1 cellular context compared by ENCODE assay signal in the genomic region with DNA sequence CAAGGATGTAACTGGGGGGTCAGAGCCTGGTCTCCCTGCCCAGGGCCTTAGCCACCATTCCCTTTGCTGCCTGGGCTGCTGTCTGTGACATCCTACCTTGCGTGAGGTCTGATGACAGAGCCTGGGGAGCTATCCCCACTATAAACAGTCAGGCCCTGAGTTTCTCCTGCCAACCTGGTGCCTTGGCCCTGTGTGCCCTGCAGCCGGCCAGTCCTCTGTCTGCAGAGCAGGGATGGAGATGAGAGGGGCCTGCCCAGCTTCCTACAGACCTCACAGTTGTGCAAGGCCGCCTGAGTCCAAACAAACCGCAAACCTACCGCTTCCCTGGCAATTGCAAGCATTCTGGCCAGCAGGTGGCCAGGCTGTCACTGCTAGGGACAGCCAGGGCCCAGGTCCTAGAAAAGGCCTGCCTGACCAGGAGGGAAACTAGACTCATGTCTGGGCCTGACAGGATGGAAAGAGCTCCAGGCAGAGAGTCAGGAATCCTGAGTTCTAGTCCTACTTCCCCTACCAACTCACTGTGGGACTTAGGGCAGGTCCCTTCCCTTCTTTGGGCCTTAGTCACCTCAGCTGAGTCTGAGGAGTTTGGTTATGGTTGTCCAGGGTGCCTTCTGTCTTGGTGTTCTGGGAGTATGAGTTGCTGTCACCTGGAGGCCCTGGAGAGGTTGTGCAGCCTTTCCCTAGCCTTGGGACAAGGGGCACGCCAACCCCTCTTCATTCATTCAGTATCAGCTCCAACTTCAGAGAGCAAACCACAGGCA.
TF ChIP-seq lines count a peak whose summit lies in the region.

No MANE protein-coding gene starts in this region.

TF ChIP-seq in K562, 482 proteins besides CTCF, POLR2A, EP300 and RAD21 (continued from another document and continues in another):
- TF ChIP-seq, protein P1, sequence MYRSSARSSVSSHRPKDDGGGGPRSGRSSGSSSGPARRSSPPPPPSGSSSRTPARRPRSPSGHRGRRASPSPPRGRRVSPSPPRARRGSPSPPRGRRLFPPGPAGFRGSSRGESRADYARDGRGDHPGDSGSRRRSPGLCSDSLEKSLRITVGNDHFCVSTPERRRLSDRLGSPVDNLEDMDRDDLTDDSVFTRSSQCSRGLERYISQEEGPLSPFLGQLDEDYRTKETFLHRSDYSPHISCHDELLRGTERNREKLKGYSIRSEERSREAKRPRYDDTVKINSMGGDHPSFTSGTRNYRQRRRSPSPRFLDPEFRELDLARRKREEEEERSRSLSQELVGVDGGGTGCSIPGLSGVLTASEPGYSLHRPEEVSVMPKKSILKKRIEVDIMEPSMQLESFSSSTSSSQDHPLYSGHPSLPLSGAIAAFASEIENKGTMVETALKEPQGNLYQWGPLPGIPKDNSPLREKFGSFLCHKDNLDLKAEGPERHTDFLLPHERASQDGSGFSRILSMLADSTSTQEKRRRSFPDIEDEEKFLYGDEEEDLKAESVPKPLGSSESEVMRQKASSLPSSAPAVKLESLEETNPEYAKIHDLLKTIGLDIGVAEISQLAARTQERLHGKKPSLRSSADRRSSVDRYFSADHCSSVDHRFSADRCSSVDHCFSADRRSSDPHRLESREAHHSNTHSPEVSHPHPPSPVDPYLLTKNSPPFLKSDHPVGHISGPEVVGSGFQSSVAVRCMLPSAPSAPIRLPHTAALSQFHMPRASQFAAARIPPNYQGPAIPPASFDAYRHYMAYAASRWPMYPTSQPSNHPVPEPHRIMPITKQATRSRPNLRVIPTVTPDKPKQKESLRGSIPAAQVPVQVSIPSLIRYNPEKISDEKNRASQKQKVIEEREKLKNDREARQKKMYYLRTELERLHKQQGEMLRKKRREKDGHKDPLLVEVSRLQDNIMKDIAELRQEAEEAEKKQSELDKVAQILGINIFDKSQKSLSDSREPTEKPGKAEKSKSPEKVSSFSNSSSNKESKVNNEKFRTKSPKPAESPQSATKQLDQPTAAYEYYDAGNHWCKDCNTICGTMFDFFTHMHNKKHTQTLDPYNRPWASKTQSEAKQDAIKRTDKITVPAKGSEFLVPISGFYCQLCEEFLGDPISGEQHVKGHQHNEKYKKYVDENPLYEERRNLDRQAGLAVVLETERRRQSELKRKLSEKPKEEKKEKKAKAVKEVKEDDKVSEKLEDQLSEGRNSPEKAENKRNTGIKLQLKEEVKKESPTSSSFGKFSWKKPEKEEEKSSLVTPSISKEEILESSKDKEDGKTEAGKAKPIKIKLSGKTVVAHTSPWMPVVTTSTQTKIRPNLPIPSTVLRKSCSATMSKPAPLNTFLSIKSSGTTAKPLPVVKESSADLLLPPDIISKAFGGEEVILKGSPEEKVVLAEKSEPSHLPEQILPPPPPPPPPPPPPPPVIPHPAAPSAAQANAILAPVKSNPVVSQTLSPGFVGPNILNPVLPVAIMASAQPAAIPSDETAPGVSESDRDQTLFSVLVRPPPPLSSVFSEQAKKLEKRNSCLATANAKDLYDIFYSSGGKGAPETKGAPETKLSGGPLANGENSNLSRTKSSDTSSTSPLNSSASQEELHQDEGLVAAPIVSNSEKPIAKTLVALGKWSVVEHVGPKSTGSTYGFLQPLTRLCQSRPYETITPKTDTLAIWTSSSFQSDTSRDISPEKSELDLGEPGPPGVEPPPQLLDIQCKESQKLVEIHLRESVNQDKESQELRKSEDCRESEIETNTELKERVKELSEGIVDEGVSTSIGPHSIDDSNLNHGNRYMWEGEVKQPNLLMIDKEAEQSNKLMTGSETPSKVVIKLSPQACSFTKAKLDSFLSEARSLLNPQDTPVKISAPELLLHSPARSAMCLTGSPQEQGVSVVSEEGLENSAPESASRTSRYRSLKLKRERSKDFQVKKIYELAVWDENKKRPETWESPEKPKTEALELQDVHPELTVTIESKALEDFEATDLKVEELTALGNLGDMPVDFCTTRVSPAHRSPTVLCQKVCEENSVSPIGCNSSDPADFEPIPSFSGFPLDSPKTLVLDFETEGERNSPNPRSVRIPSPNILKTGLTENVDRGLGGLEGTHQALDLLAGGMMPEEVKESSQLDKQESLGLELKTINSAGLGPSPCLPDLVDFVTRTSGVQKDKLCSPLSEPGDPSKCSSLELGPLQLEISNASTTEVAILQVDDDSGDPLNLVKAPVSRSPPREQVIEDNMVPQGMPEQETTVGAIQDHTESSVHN (IDR thresholded peaks at IDR 0.05; ENCODE audit: borderline replicate concordance in 1 of 2, low read depth in 1 of 2) = no peak
- TF ChIP-seq ZNF586 (CRISPR knock-in tag; conservative IDR thresholded peaks at IDR 0.05) (no peak), YBX1 (IDR thresholded peaks at IDR 0.05) (no peak), TAF9B (IDR thresholded peaks at IDR 0.05; ENCODE audit: partially characterized antibody) (no peak), PML (IDR thresholded peaks at IDR 0.05; ENCODE audit: low read length) (no peak), PHB (CRISPR knock-in tag; IDR thresholded peaks at IDR 0.05) (no peak), CBFB (CRISPR knock-in tag; IDR thresholded peaks at IDR 0.05) (peak; percentile 90; the same call in 1 of the 2 replicates), U2AF2 (optimal IDR thresholded peaks at IDR 0.05; ENCODE audit: low read depth, low read length) (no peak), DNMT1 (IDR thresholded peaks at IDR 0.05) (no peak), CEBPG (CRISPR knock-in tag; IDR thresholded peaks at IDR 0.05) (peak; percentile 82), CEBPG (tag; conservative IDR thresholded peaks at IDR 0.05 in 1 of 2, IDR thresholded peaks at IDR 0.05 in 1 of 2) (peak; percentile 56 to 80; a peak in 3 of 4 replicates), ETS2 (tag; IDR thresholded peaks at IDR 0.05; ENCODE audit: borderline replicate concordance, poor library complexity, severe bottlenecking) (no peak), ZNF347 (CRISPR knock-in tag; IDR thresholded peaks at IDR 0.05; ENCODE audit: low read depth) (no peak), PHTF2 (CRISPR knock-in tag; IDR thresholded peaks at IDR 0.05) (no peak), ESRRA (IDR thresholded peaks at IDR 0.05; ENCODE audit: borderline replicate concordance, low read depth) (peak; percentile 87; the same call in 1 of the 2 replicates), SLC30A9 (CRISPR knock-in tag; IDR thresholded peaks at IDR 0.05) (no peak), ZNF311 (CRISPR knock-in tag; IDR thresholded peaks at IDR 0.05) (no peak), LARP7 (IDR thresholded peaks at IDR 0.05) (no peak), PHB2 (IDR thresholded peaks at IDR 0.05; ENCODE audit: low read depth) (no peak), RB1 (IDR thresholded peaks at IDR 0.05; ENCODE audit: low read depth) (0 out of 2 replicates have a peak, but pooled peaks have one; percentile 46), ZNF12 (CRISPR knock-in tag; IDR thresholded peaks at IDR 0.05) (no peak), MTA2 (IDR thresholded peaks at IDR 0.05; ENCODE audit: low read depth) (no peak), NFRKB (IDR thresholded peaks at IDR 0.05; ENCODE audit: low read depth) (no peak; the same call in 1 of the 2 replicates), TBP (optimal IDR thresholded peaks at IDR 0.05; ENCODE audit: low read depth, low read length) (peak; percentile 51), ZNF766 (CRISPR knock-in tag; conservative IDR thresholded peaks at IDR 0.05) (0 out of 2 replicates have a peak, but pooled peaks have one; percentile 65), NCOA2 (IDR thresholded peaks at IDR 0.05; ENCODE audit: partially characterized antibody in 2 of 2) (no peak), ILF3 (IDR thresholded peaks at IDR 0.05; ENCODE audit: borderline replicate concordance) (no peak), KAT8 (IDR thresholded peaks at IDR 0.05; ENCODE audit: low read depth) (no peak), TEAD1 (CRISPR knock-in tag; IDR thresholded peaks at IDR 0.05) (peak; percentile 81 to 96), ZNF431 (CRISPR knock-in tag; IDR thresholded peaks at IDR 0.05) (peak; percentile 58; the same call in 1 of the 2 replicates)
- TF ChIP-seq, protein P2, sequence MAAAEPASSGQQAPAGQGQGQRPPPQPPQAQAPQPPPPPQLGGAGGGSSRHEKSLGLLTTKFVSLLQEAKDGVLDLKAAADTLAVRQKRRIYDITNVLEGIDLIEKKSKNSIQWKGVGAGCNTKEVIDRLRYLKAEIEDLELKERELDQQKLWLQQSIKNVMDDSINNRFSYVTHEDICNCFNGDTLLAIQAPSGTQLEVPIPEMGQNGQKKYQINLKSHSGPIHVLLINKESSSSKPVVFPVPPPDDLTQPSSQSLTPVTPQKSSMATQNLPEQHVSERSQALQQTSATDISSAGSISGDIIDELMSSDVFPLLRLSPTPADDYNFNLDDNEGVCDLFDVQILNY (CRISPR knock-in tag; IDR thresholded peaks at IDR 0.05) = no peak
- TF ChIP-seq, protein P3, sequence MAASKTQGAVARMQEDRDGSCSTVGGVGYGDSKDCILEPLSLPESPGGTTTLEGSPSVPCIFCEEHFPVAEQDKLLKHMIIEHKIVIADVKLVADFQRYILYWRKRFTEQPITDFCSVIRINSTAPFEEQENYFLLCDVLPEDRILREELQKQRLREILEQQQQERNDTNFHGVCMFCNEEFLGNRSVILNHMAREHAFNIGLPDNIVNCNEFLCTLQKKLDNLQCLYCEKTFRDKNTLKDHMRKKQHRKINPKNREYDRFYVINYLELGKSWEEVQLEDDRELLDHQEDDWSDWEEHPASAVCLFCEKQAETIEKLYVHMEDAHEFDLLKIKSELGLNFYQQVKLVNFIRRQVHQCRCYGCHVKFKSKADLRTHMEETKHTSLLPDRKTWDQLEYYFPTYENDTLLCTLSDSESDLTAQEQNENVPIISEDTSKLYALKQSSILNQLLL (CRISPR knock-in tag; IDR thresholded peaks at IDR 0.05; ENCODE audit: borderline replicate concordance) = no peak
- TF ChIP-seq, protein P4, sequence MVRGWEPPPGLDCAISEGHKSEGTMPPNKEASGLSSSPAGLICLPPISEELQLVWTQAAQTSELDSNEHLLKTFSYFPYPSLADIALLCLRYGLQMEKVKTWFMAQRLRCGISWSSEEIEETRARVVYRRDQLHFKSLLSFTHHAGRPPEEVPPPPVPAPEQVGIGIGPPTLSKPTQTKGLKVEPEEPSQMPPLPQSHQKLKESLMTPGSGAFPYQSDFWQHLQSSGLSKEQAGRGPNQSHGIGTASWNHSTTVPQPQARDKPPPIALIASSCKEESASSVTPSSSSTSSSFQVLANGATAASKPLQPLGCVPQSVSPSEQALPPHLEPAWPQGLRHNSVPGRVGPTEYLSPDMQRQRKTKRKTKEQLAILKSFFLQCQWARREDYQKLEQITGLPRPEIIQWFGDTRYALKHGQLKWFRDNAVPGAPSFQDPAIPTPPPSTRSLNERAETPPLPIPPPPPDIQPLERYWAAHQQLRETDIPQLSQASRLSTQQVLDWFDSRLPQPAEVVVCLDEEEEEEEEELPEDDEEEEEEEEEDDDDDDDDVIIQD (CRISPR knock-in tag; IDR thresholded peaks at IDR 0.05) = no peak
- TF ChIP-seq, protein P5, sequence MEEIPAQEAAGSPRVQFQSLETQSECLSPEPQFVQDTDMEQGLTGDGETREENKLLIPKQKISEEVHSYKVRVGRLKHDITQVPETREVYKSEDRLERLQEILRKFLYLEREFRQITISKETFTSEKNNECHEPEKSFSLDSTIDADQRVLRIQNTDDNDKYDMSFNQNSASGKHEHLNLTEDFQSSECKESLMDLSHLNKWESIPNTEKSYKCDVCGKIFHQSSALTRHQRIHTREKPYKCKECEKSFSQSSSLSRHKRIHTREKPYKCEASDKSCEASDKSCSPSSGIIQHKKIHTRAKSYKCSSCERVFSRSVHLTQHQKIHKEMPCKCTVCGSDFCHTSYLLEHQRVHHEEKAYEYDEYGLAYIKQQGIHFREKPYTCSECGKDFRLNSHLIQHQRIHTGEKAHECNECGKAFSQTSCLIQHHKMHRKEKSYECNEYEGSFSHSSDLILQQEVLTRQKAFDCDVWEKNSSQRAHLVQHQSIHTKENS (CRISPR knock-in tag; IDR thresholded peaks at IDR 0.05) = no peak
- TF ChIP-seq, protein P6, sequence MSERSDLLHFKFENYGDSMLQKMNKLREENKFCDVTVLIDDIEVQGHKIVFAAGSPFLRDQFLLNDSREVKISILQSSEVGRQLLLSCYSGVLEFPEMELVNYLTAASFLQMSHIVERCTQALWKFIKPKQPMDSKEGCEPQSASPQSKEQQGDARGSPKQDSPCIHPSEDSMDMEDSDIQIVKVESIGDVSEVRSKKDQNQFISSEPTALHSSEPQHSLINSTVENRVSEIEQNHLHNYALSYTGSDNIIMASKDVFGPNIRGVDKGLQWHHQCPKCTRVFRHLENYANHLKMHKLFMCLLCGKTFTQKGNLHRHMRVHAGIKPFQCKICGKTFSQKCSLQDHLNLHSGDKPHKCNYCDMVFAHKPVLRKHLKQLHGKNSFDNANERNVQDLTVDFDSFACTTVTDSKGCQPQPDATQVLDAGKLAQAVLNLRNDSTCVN (CRISPR knock-in tag; IDR thresholded peaks at IDR 0.05) = no peak
- TF ChIP-seq, protein P7, sequence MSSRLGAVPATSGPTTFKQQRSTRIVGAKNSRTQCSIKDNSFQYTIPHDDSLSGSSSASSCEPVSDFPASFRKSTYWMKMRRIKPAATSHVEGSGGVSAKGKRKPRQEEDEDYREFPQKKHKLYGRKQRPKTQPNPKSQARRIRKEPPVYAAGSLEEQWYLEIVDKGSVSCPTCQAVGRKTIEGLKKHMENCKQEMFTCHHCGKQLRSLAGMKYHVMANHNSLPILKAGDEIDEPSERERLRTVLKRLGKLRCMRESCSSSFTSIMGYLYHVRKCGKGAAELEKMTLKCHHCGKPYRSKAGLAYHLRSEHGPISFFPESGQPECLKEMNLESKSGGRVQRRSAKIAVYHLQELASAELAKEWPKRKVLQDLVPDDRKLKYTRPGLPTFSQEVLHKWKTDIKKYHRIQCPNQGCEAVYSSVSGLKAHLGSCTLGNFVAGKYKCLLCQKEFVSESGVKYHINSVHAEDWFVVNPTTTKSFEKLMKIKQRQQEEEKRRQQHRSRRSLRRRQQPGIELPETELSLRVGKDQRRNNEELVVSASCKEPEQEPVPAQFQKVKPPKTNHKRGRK (tag; IDR thresholded peaks at IDR 0.05) = no peak
- TF ChIP-seq, protein P8, sequence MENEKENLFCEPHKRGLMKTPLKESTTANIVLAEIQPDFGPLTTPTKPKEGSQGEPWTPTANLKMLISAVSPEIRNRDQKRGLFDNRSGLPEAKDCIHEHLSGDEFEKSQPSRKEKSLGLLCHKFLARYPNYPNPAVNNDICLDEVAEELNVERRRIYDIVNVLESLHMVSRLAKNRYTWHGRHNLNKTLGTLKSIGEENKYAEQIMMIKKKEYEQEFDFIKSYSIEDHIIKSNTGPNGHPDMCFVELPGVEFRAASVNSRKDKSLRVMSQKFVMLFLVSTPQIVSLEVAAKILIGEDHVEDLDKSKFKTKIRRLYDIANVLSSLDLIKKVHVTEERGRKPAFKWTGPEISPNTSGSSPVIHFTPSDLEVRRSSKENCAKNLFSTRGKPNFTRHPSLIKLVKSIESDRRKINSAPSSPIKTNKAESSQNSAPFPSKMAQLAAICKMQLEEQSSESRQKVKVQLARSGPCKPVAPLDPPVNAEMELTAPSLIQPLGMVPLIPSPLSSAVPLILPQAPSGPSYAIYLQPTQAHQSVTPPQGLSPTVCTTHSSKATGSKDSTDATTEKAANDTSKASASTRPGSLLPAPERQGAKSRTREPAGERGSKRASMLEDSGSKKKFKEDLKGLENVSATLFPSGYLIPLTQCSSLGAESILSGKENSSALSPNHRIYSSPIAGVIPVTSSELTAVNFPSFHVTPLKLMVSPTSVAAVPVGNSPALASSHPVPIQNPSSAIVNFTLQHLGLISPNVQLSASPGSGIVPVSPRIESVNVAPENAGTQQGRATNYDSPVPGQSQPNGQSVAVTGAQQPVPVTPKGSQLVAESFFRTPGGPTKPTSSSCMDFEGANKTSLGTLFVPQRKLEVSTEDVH (IDR thresholded peaks at IDR 0.05; ENCODE audit: low read depth, partially characterized antibody) = no peak
- TF ChIP-seq, protein P9, sequence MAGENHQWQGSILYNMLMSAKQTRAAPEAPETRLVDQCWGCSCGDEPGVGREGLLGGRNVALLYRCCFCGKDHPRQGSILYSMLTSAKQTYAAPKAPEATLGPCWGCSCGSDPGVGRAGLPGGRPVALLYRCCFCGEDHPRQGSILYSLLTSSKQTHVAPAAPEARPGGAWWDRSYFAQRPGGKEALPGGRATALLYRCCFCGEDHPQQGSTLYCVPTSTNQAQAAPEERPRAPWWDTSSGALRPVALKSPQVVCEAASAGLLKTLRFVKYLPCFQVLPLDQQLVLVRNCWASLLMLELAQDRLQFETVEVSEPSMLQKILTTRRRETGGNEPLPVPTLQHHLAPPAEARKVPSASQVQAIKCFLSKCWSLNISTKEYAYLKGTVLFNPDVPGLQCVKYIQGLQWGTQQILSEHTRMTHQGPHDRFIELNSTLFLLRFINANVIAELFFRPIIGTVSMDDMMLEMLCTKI (IDR thresholded peaks at IDR 0.05; ENCODE audit: partially characterized antibody) = no peak
